In the genomic region with DNA sequence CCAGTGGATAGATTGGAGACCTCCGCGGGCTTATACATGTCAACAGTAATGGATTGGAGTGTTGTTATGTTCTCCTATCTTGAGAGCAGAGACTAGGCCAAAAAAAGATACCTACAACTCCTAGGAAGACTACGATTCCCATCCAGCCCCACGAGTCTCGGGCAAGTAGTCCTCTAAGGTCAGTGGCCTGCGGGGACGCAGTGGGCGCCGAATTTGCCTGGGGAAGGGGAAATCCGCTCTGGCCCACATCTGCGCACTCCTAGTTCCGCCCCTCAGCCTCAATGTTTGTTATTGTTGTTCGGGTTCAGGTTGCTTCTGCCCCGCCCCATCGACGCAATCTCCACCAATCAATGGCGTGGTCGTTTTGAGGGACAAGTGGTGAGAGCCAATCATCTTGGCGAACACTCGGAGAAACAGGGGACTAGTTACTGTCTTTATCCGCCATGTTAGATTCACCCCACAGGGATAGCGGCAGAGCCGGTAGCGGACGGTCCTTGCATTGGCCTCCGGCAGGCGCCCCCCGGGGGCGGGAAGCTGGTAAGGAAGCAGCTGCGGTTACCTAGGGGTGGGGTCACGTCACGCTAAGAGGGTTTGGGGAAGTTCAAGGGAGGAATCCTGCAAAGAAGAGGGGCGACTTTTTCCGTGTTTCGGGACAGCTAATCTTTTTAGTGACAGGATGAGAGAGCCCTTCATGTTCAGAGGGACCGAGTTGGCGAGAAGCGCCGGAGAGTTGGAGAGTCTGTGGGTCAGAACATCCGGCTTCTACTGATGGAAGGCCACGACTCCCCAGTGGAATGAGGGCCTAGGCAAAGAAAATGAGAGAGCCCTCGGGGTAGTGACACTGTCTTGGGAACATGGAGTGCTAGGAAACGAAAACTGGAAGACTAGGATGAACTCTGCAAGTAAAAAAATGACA, we compare ENCODE assay signal across 8 cellular contexts. TPM values are rescaled to one million over a fixed set of nuclear protein-coding genes. Genes with fewer than 3 reads are reported as not detected.
DNase-seq lines count a peak whose midpoint lies in the region; ATAC-seq and TF ChIP-seq lines count a peak whose summit lies in the region.

A gene with protein sequence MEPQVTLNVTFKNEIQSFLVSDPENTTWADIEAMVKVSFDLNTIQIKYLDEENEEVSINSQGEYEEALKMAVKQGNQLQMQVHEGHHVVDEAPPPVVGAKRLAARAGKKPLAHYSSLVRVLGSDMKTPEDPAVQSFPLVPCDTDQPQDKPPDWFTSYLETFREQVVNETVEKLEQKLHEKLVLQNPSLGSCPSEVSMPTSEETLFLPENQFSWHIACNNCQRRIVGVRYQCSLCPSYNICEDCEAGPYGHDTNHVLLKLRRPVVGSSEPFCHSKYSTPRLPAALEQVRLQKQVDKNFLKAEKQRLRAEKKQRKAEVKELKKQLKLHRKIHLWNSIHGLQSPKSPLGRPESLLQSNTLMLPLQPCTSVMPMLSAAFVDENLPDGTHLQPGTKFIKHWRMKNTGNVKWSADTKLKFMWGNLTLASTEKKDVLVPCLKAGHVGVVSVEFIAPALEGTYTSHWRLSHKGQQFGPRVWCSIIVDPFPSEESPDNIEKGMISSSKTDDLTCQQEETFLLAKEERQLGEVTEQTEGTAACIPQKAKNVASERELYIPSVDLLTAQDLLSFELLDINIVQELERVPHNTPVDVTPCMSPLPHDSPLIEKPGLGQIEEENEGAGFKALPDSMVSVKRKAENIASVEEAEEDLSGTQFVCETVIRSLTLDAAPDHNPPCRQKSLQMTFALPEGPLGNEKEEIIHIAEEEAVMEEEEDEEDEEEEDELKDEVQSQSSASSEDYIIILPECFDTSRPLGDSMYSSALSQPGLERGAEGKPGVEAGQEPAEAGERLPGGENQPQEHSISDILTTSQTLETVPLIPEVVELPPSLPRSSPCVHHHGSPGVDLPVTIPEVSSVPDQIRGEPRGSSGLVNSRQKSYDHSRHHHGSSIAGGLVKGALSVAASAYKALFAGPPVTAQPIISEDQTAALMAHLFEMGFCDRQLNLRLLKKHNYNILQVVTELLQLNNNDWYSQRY (plus strand): TSS at position 449 of the 916 bp plus-strand sequence. CDS start 4,586 bp downstream, outside the sequence.

- H3K27ac ChIP-seq in colonic mucosa, result peak within 1 kb of the TSS; percentile 97
- H3K27ac ChIP-seq in layer of hippocampus (ENCODE audit: low read depth, low read length), result peak within 1 kb of the TSS; percentile 98

- H3K4me1 ChIP-seq in colonic mucosa, result peaks cover 9% of the 10 kb centered on the region

- peak within 1 kb of the TSS; percentile 70 for H3K4me3 ChIP-seq in colonic mucosa

- DNase-seq in C1 segment of cervical spinal cord (lab: John Stamatoyannopoulos, UW) (peak; percentile 66 to 98 (median 94)), NCI-H524 treated with DMSO at 0.1 percent for 48 hours (lab: John Stamatoyannopoulos, UW) (peak; percentile 98), colonic mucosa (peak; percentile 99)
- DNase-seq in activated CD4-positive, alpha-beta T cell treated with anti-CD3 and anti-CD28 coated beads for 4 hours, result peak; percentile 92 to 94
- peak; percentile 79 to 90 for DNase-seq in stimulated activated CD4-positive, alpha-beta T cell treated with anti-CD3 and anti-CD28 coated beads, Interleukin-1b, Interleukin-23, amount 100 ng/mL, for 4 hours (ENCODE audit: low read depth in 2 of 2)

- intact Hi-C loops in colonic mucosa (cut with DNase I), result no loop called here

- peak; percentile 79 for ATAC-seq in GM19324 (IDR thresholded peaks at IDR 0.05; ENCODE audit: low FRiP score, unreplicated experiment)
- peak; percentile 73 for ATAC-seq in HG03460 (IDR thresholded peaks at IDR 0.05; ENCODE audit: unreplicated experiment)

- peak within 1 kb of the TSS; percentile 81 to 97 for H3K9ac ChIP-seq in colonic mucosa (ENCODE audit: low read depth in 2 of 2, low read length in 2 of 2)

- no peaks in the 10 kb centered on the region for H3K36me3 ChIP-seq in colonic mucosa

- no peak for TF ChIP-seq CTCF in colonic mucosa (IDR thresholded peaks at IDR 0.05)

- H3K27me3 ChIP-seq in colonic mucosa (no peaks in the 10 kb centered on the region), layer of hippocampus (ENCODE audit: control insufficient read depth, insufficient read depth, low read length) (no peaks in the 10 kb centered on the region)

- no peaks in the 10 kb centered on the region for H3K9me3 ChIP-seq in colonic mucosa

RNA-seq across cellular contexts. Expression of the gene that starts here (rescaled TPM):
- total RNA-seq in colonic mucosa, result 100 to 1,000 TPM in 1 of 2 donors, 10 to 100 TPM in 1; 92.8 to 159 TPM

Comparison
In these comparisons a context has a peak if more than half of its experiments do, and no peak if none do; other contexts are left out.
1. Peak in every context shown above with its lines: DNase-seq, ATAC-seq, H3K4me3 ChIP-seq and H3K27ac ChIP-seq.